Comparison of ENCODE assay signal across 8 cellular contexts in genomic region chr5:96703384-96703910, GRCh38. TPM values are rescaled to one million over a fixed set of nuclear protein-coding genes. Genes with fewer than 3 reads are reported as not detected.
A peak's percentile ranks its signal among the peaks of the same experiment; 100 is the strongest.
DNase-seq lines count a peak whose midpoint lies in the region; ATAC-seq, FAIRE-seq and TF ChIP-seq lines count a peak whose summit lies in the region.

No MANE protein-coding gene starts in this region.

- peak overlapping the region; percentile 90 for H3K27ac Mint-ChIP-seq in mesothelial cell of epicardium

- peaks cover 3% of the 10 kb centered on the region for H3K36me3 Mint-ChIP-seq in mesothelial cell of epicardium

- ATAC-seq in GM21528 (IDR thresholded peaks at IDR 0.05; ENCODE audit: low FRiP score, unreplicated experiment), result peak; percentile 88

- H3K4me3 ChIP-seq in HUES64 (ENCODE audit: low read length) (peak overlapping the region; percentile 90), bronchial epithelial cell (ENCODE audit: low read depth, low read length) (peak overlapping the region; percentile 87), vagina (peak overlapping the region; percentile 63 to 72)

- peak overlapping the region; percentile 79 for H3K4me3 Mint-ChIP-seq in mesothelial cell of epicardium

- H3K9me3 Mint-ChIP-seq in mesothelial cell of epicardium, result no peaks in the 10 kb centered on the region

- peaks cover 18% of the 10 kb centered on the region for H3K4me1 Mint-ChIP-seq in mesothelial cell of epicardium

- peaks cover 19% of the 10 kb centered on the region for H3K4me1 ChIP-seq in HUES64 (ENCODE audit: insufficient read depth, low read length)
- H3K4me1 ChIP-seq in vagina, result peaks cover 65% of the 10 kb centered on the region

- TF ChIP-seq CTCF in bronchial epithelial cell (IDR thresholded peaks at IDR 0.05; ENCODE audit: insufficient read depth, low read length, severe bottlenecking), result no peak
- no peak for TF ChIP-seq CTCF in mesothelial cell of epicardium (IDR thresholded peaks at IDR 0.05; ENCODE audit: unreplicated experiment)
- TF ChIP-seq CTCF in vagina (IDR thresholded peaks at IDR 0.05), result no peak

- H3K9me3 ChIP-seq in HUES64 (ENCODE audit: insufficient read depth, low read depth, low read length), result no peaks in the 10 kb centered on the region
- H3K9me3 ChIP-seq in vagina, result no peaks in the 10 kb centered on the region

- WGBS in HUES64, result 8% methylated on average over 4 of the region's 6 CpGs

- FAIRE-seq in GM12892 (lab: Jason Lieb, UNC), result peak; percentile 97
- FAIRE-seq in bronchial epithelial cell (lab: Jason Lieb, UNC), result no peak

- H3K27ac ChIP-seq in HUES64 (ENCODE audit: low read depth, low read length) (no peak overlapping the region), vagina (peak overlapping the region; percentile 95)

- DNase-seq in GM12892 (ENCODE audit: insufficient read length), result no peak
- DNase-seq in bronchial epithelial cell (ENCODE audit: low read depth), result peak; percentile 88
- no peak for DNase-seq in mesothelial cell of epicardium (ENCODE audit: low spot score in 2 of 2, unreplicated experiment in 2 of 2)
- no peak for DNase-seq in vagina (ENCODE audit: extremely low spot score in 2 of 2)
- DNase-seq in NCI-H2107 treated with DMSO at 0.1 percent for 48 hours (lab: John Stamatoyannopoulos, UW; ENCODE audit: unreplicated experiment), result no peak
- DNase-seq in NCI-H1092 treated with DMSO at 0.1 percent for 48 hours (lab: John Stamatoyannopoulos, UW), result no peak

- no peaks in the 10 kb centered on the region for H3K27me3 Mint-ChIP-seq in mesothelial cell of epicardium (ENCODE audit: low read depth)

- intact Hi-C loops in vagina (cut with DNase I), result no loop called here

- H3K36me3 ChIP-seq in HUES64 (ENCODE audit: insufficient read depth, low read length), result no peaks in the 10 kb centered on the region
- peaks cover 2% of the 10 kb centered on the region for H3K36me3 ChIP-seq in bronchial epithelial cell (ENCODE audit: control insufficient read depth, insufficient read depth, low read length)
- no peaks in the 10 kb centered on the region for H3K36me3 ChIP-seq in vagina

- peak overlapping the region; percentile 86 for H3K9ac ChIP-seq in HUES64 (ENCODE audit: low read depth, low read length)

- peaks cover 15% of the 10 kb centered on the region; the same call in 1 of the 2 replicates for H3K27me3 ChIP-seq in HUES64 (ENCODE audit: insufficient read depth, low read length)
- H3K27me3 ChIP-seq in bronchial epithelial cell (ENCODE audit: control insufficient read depth, insufficient read depth, low read length), result no peaks in the 10 kb centered on the region
- no peaks in the 10 kb centered on the region for H3K27me3 ChIP-seq in vagina

- TF ChIP-seq POLR2A in GM12892 (IDR thresholded peaks at IDR 0.05; ENCODE audit: low read depth, low read length) (no peak), vagina (IDR thresholded peaks at IDR 0.05) (no peak)

RNA-seq across cellular contexts. Expression of gene CAST, which starts 41.3 kb away (rescaled TPM):
- polyA plus RNA-seq in GM12892 (2012; ENCODE audit: missing spikeins), result 67.8 TPM
- 26.1 TPM for polyA plus RNA-seq in HUES64 (2013, experiment 1 of 2)
- polyA plus RNA-seq in HUES64 (2013, experiment 2 of 2), result 37.7 TPM
- total RNA-seq in bronchial epithelial cell (182 and 300 TPM in 2 replicates), mesothelial cell of epicardium (126 to 133 TPM (median 132 TPM) in 3 replicates), vagina (309 TPM)
